In genomic region chr2:66281980-66282379, GRCh38 we compare ENCODE assay signal across 6 cellular contexts.
"Had no signal": no experiment of that assay in that cellular context is flagged by ENCODE, and none has a peak within 500 bp of the region (broad histone marks: within the 10 kb centered on the region; RNA-seq: fewer than 3 reads in every experiment).

No MANE protein-coding gene starts in this region.

- H3K4me3 ChIP-seq: GM23248 had no signal

- DNase-seq: GM23248, GOT3, H7, HCEC 1CT, IMR-90, KBM-7 had no signal

- H3K9ac ChIP-seq: GM23248 had no signal

- H3K27ac ChIP-seq: GM23248 had no signal
